ENCODE assay signal across 1 cellular context in genomic region chr20:62639765-62640164, GRCh38.
TF ChIP-seq lines count a peak whose summit lies in the region.

No MANE protein-coding gene starts in this region.

TF ChIP-seq in HepG2, 621 proteins besides CTCF, POLR2A, EP300 and RAD21 (continued from another document and continues in another):
- TF ChIP-seq, protein P1, sequence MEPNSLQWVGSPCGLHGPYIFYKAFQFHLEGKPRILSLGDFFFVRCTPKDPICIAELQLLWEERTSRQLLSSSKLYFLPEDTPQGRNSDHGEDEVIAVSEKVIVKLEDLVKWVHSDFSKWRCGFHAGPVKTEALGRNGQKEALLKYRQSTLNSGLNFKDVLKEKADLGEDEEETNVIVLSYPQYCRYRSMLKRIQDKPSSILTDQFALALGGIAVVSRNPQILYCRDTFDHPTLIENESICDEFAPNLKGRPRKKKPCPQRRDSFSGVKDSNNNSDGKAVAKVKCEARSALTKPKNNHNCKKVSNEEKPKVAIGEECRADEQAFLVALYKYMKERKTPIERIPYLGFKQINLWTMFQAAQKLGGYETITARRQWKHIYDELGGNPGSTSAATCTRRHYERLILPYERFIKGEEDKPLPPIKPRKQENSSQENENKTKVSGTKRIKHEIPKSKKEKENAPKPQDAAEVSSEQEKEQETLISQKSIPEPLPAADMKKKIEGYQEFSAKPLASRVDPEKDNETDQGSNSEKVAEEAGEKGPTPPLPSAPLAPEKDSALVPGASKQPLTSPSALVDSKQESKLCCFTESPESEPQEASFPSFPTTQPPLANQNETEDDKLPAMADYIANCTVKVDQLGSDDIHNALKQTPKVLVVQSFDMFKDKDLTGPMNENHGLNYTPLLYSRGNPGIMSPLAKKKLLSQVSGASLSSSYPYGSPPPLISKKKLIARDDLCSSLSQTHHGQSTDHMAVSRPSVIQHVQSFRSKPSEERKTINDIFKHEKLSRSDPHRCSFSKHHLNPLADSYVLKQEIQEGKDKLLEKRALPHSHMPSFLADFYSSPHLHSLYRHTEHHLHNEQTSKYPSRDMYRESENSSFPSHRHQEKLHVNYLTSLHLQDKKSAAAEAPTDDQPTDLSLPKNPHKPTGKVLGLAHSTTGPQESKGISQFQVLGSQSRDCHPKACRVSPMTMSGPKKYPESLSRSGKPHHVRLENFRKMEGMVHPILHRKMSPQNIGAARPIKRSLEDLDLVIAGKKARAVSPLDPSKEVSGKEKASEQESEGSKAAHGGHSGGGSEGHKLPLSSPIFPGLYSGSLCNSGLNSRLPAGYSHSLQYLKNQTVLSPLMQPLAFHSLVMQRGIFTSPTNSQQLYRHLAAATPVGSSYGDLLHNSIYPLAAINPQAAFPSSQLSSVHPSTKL (CRISPR knock-in tag; IDR thresholded peaks at IDR 0.05): peak; percentile 94
- TF ChIP-seq ZNF800 (CRISPR knock-in tag; IDR thresholded peaks at IDR 0.05): peak; percentile 81
- no peak for TF ChIP-seq PRMT3 (CRISPR knock-in tag; IDR thresholded peaks at IDR 0.05; ENCODE audit: borderline replicate concordance, low read depth)
- TF ChIP-seq IRF9 (CRISPR knock-in tag; IDR thresholded peaks at IDR 0.05; ENCODE audit: borderline replicate concordance): no peak
- no peak for TF ChIP-seq ZBTB8A (CRISPR knock-in tag; IDR thresholded peaks at IDR 0.05; ENCODE audit: borderline replicate concordance, low read depth)
- TF ChIP-seq, protein P2, sequence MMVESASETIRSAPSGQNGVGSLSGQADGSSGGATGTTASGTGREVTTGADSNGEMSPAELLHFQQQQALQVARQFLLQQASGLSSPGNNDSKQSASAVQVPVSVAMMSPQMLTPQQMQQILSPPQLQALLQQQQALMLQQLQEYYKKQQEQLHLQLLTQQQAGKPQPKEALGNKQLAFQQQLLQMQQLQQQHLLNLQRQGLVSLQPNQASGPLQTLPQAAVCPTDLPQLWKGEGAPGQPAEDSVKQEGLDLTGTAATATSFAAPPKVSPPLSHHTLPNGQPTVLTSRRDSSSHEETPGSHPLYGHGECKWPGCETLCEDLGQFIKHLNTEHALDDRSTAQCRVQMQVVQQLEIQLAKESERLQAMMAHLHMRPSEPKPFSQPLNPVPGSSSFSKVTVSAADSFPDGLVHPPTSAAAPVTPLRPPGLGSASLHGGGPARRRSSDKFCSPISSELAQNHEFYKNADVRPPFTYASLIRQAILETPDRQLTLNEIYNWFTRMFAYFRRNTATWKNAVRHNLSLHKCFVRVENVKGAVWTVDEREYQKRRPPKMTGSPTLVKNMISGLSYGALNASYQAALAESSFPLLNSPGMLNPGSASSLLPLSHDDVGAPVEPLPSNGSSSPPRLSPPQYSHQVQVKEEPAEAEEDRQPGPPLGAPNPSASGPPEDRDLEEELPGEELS (CRISPR knock-in tag; IDR thresholded peaks at IDR 0.05): peak; percentile 77
- peak; percentile 96; the same call in 1 of the 2 replicates for TF ChIP-seq MEIS1 (CRISPR knock-in tag; IDR thresholded peaks at IDR 0.05; ENCODE audit: borderline replicate concordance)
- TF ChIP-seq ZFP1 (CRISPR knock-in tag; IDR thresholded peaks at IDR 0.05): peak; percentile 63; the same call in 1 of the 2 replicates
- no peak for TF ChIP-seq NFRKB (IDR thresholded peaks at IDR 0.05)
- peak; percentile 10 for TF ChIP-seq YY1 (IDR thresholded peaks at IDR 0.05; ENCODE audit: insufficient read depth, insufficient replicate concordance, low read depth, low read length)
- peak; percentile 88; the same call in 1 of the 2 replicates for TF ChIP-seq HMG20A (CRISPR knock-in tag; IDR thresholded peaks at IDR 0.05; ENCODE audit: borderline replicate concordance)
- TF ChIP-seq ZNF652 (CRISPR knock-in tag; IDR thresholded peaks at IDR 0.05; ENCODE audit: borderline replicate concordance, low read depth): peak; percentile 41; the same call in 1 of the 2 replicates
- no peak for TF ChIP-seq PCBP2 (optimal IDR thresholded peaks at IDR 0.05; ENCODE audit: low read depth, low read length, poor library complexity, severe bottlenecking)
- TF ChIP-seq SOX6 (IDR thresholded peaks at IDR 0.05): no peak
- TF ChIP-seq SOX6 (CRISPR knock-in tag; IDR thresholded peaks at IDR 0.05): peak; percentile 92
- peak; percentile 37; the same call in 1 of the 2 replicates for TF ChIP-seq SATB2 (CRISPR knock-in tag; IDR thresholded peaks at IDR 0.05)
- peak; percentile 87 for TF ChIP-seq TGIF2 (CRISPR knock-in tag; IDR thresholded peaks at IDR 0.05)
- TF ChIP-seq HINFP (CRISPR knock-in tag; IDR thresholded peaks at IDR 0.05; ENCODE audit: low read depth): no peak
- TF ChIP-seq ZNF124 (CRISPR knock-in tag; IDR thresholded peaks at IDR 0.05): 0 out of 2 replicates have a peak, but pooled peaks have one; percentile 51
- TF ChIP-seq ARNT (IDR thresholded peaks at IDR 0.05): no peak
- TF ChIP-seq MED1 (CRISPR knock-in tag; IDR thresholded peaks at IDR 0.05): peak; percentile 76
- peak; percentile 88 for TF ChIP-seq ISL2 (CRISPR knock-in tag; IDR thresholded peaks at IDR 0.05)
- peak; percentile 92; the same call in 1 of the 2 replicates for TF ChIP-seq ZNF503 (CRISPR knock-in tag; IDR thresholded peaks at IDR 0.05)
- TF ChIP-seq FOXK1 (CRISPR knock-in tag; IDR thresholded peaks at IDR 0.05; ENCODE audit: borderline replicate concordance, low read depth): peak; percentile 65; the same call in 1 of the 2 replicates
- TF ChIP-seq ZNF710 (CRISPR knock-in tag; IDR thresholded peaks at IDR 0.05; ENCODE audit: borderline replicate concordance): peak; percentile 99
- TF ChIP-seq HNF1A (IDR thresholded peaks at IDR 0.05; ENCODE audit: low read depth): peak; percentile 96
- TF ChIP-seq HNF1A (CRISPR knock-in tag; IDR thresholded peaks at IDR 0.05; ENCODE audit: borderline replicate concordance): peak; percentile 85; the same call in 1 of the 2 replicates
- TF ChIP-seq, protein P3, sequence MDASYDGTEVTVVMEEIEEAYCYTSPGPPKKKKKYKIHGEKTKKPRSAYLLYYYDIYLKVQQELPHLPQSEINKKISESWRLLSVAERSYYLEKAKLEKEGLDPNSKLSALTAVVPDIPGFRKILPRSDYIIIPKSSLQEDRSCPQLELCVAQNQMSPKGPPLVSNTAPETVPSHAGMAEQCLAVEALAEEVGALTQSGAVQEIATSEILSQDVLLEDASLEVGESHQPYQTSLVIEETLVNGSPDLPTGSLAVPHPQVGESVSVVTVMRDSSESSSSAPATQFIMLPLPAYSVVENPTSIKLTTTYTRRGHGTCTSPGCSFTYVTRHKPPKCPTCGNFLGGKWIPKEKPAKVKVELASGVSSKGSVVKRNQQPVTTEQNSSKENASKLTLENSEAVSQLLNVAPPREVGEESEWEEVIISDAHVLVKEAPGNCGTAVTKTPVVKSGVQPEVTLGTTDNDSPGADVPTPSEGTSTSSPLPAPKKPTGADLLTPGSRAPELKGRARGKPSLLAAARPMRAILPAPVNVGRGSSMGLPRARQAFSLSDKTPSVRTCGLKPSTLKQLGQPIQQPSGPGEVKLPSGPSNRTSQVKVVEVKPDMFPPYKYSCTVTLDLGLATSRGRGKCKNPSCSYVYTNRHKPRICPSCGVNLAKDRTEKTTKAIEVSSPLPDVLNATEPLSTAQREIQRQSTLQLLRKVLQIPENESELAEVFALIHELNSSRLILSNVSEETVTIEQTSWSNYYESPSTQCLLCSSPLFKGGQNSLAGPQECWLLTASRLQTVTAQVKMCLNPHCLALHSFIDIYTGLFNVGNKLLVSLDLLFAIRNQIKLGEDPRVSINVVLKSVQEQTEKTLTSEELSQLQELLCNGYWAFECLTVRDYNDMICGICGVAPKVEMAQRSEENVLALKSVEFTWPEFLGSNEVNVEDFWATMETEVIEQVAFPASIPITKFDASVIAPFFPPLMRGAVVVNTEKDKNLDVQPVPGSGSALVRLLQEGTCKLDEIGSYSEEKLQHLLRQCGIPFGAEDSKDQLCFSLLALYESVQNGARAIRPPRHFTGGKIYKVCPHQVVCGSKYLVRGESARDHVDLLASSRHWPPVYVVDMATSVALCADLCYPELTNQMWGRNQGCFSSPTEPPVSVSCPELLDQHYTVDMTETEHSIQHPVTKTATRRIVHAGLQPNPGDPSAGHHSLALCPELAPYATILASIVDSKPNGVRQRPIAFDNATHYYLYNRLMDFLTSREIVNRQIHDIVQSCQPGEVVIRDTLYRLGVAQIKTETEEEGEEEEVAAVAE (CRISPR knock-in tag; IDR thresholded peaks at IDR 0.05; ENCODE audit: borderline replicate concordance): peak; percentile 68; the same call in 1 of the 2 replicates
- peak; percentile 29; the same call in 1 of the 2 replicates for TF ChIP-seq SP4 (CRISPR knock-in tag; IDR thresholded peaks at IDR 0.05)
- peak; percentile 77 for TF ChIP-seq HMG20B (CRISPR knock-in tag; conservative IDR thresholded peaks at IDR 0.05)
- no peak for TF ChIP-seq REXO4 (CRISPR knock-in tag; IDR thresholded peaks at IDR 0.05; ENCODE audit: borderline replicate concordance)
